Comparison of ENCODE assay signal across 20 cellular contexts in the genomic region with DNA sequence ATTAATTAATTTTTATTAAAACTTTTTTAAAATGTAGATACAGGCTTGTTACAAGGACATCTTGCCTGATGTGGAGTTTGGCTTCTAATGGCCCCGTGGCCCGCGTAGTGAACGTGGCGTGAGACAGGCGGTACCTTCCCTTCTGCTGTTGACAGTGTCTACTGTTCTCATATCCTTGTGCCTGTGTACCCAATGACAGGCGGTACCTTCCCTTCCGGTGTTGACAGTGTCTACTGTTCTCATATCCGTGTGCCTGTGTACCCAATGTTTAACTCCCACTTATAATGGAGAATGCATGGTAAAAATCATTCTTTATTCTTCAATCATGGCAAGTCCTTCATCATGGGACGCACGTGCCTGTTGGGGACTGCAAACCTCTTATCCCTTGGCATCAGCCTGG.
DNase-seq lines count a peak whose midpoint lies in the region; ATAC-seq and TF ChIP-seq lines count a peak whose summit lies in the region.
"Had no signal": no experiment of that assay in that cellular context is flagged by ENCODE, and none has a peak within 500 bp of the region (broad histone marks: within the 10 kb centered on the region; RNA-seq: fewer than 3 reads in every experiment).

No MANE protein-coding gene starts in this region.

- peaks cover 19 to 47% (median 45%) of the 10 kb centered on the region in 3 donors for H3K9me3 Mint-ChIP-seq in T-cell

- intact Hi-C loops in dorsolateral prefrontal cortex (cut with DNase I) = loop anchor here in 1 of 2 donors (2.0 kb wide), 1 partner anchor 88 kb away; no protein-coding TSS in a partner anchor

- H3K4me1 ChIP-seq in neuronal stem cell (ENCODE audit: control insufficient read depth in 2 of 2, insufficient read depth in 1 of 2, low read depth in 1 of 2, low read length in 2 of 2) = peaks cover 4 to 6% of the 10 kb centered on the region in 2 donors
- H3K4me1 ChIP-seq: Caco-2, Peyer's patch had no signal

- DNase-seq in NCI-H748 (lab: John Stamatoyannopoulos, UW; ENCODE audit: unreplicated experiment) (peak; percentile 43), NCI-H748 treated with DMSO at 0.1 percent for 48 hours (lab: John Stamatoyannopoulos, UW) (no peak), dorsolateral prefrontal cortex (peak in 2 of 10 donors; percentile 30 to 45), neuronal stem cell (ENCODE audit: low spot score) (no peak), T-cell (no peak), HT-29 (ENCODE audit: low spot score) (no peak), NCI-H345 treated with DMSO at 0.1 percent for 48 hours (lab: John Stamatoyannopoulos, UW; ENCODE audit: unreplicated experiment) (no peak)
- DNase-seq in activated CD4-positive, CD25-positive, alpha-beta regulatory T cell (lab: John Stamatoyannopoulos, UW) = no peak
- DNase-seq: ACHN; CD4-positive, alpha-beta memory T cell; DMS 273 treated with DMSO at 0.1 percent for 48 hours; DMS79 treated with DMSO at 0.1 percent for 48 hours; NCI-H2029 treated with DMSO at 0.1 percent for 48 hours; NCI-H2171 treated with DMSO at 0.1 percent for 48 hours; NK-92 treated with Interleukin-12 subunit alpha and Interleukin-12 subunit beta, amount 100 ng/mL, for 24 hours; Peyer's patch had no signal

- no peak overlapping the region for H2BK120ac ChIP-seq in neuronal stem cell (ENCODE audit: low read depth, low read length)

- H3K36me3 ChIP-seq in neuronal stem cell (replicated peaks in 1 of 2; ENCODE audit: control insufficient read depth in 2 of 2, insufficient read depth in 2 of 2, low read length in 2 of 2) = no peaks in the 10 kb centered on the region
- H3K36me3 ChIP-seq: BLaER1 treated with 17β-estradiol and CSF1 and Interleukin-3, amounts not matched to agents 10 nM and 100 nM; Peyer's patch had no signal

- H2BK12ac ChIP-seq in neuronal stem cell (ENCODE audit: low read length) = no peak overlapping the region

- H2AK5ac ChIP-seq in neuronal stem cell (ENCODE audit: low read depth, low read length) = no peak overlapping the region

- no peak overlapping the region for H2BK5ac ChIP-seq in neuronal stem cell (ENCODE audit: low read length)

- WGBS in neuronal stem cell (ENCODE audit: extremely low coverage in 2 of 2, insufficient read length in 2 of 2, insufficient replicate concordance in 1 of 2), 2 donors = no CpG with 5 or more reads among the region's 11 CpGs

- peak overlapping the region; percentile 56 for H2AFZ ChIP-seq in neuronal stem cell (ENCODE audit: low read length)

- H3K4me1 Mint-ChIP-seq in T-cell = no peaks in the 10 kb centered on the region
- H3K4me1 Mint-ChIP-seq: CD4-positive, alpha-beta memory T cell had no signal

- no peak overlapping the region for H3K9ac ChIP-seq in neuronal stem cell (ENCODE audit: low read depth, low read length, poor library complexity)
- H3K9ac ChIP-seq: BLaER1 treated with 17β-estradiol and CSF1 and Interleukin-3, amounts not matched to agents 10 nM and 100 nM had no signal

- H3K27me3 ChIP-seq in dorsolateral prefrontal cortex (no peaks in the 10 kb centered on the region), neuronal stem cell (ENCODE audit: control insufficient read depth in 3 of 3, insufficient read depth in 3 of 3, low read depth in 1 of 3, low read length in 3 of 3) (no peaks in the 10 kb centered on the region)
- H3K27me3 ChIP-seq: BLaER1 treated with 17β-estradiol and CSF1 and Interleukin-3, amounts not matched to agents 10 nM and 100 nM; Peyer's patch had no signal

- H3K9me3 ChIP-seq in neuronal stem cell (replicated peaks in 1 of 2; ENCODE audit: control insufficient read depth in 2 of 2, insufficient read depth in 1 of 2, low read depth in 1 of 2, low read length in 2 of 2) = peaks cover 14 to 18% of the 10 kb centered on the region in 2 donors
- H3K9me3 ChIP-seq: BLaER1 treated with 17β-estradiol and CSF1 and Interleukin-3, amounts not matched to agents 10 nM and 100 nM had no signal

- H3K4me3 Mint-ChIP-seq in T-cell = no peak overlapping the region
- H3K4me3 Mint-ChIP-seq: CD4-positive, alpha-beta memory T cell; IgD-negative memory B cell had no signal

- H4K8ac ChIP-seq in neuronal stem cell (ENCODE audit: low read depth, low read length) = no peak overlapping the region

- H4K91ac ChIP-seq in neuronal stem cell (ENCODE audit: low read depth, low read length, poor library complexity) = no peak overlapping the region

- H3K27ac ChIP-seq in dorsolateral prefrontal cortex = peak overlapping the region; percentile 55 to 94 (median 81)
- H3K27ac ChIP-seq in neuronal stem cell (replicated peaks; ENCODE audit: low read length) = peak overlapping the region; percentile 62
- H3K27ac ChIP-seq: 22Rv1; BLaER1 treated with 17β-estradiol and CSF1 and Interleukin-3, amounts not matched to agents 10 nM and 100 nM; Peyer's patch had no signal

- POLR2A ChIA-PET in T-cell (lab: Charles Lee) = no interaction called here

- H3K79me1 ChIP-seq in neuronal stem cell (ENCODE audit: low read depth, low read length) = no peaks in the 10 kb centered on the region

- no peak for ATAC-seq in T-cell (replicated peaks in 1 of 4)

- no peak overlapping the region for H3K4me2 ChIP-seq in neuronal stem cell (ENCODE audit: insufficient read depth, low read length, poor library complexity, severe bottlenecking)

- no peak overlapping the region for H3K14ac ChIP-seq in neuronal stem cell (ENCODE audit: low read length)

- H2BK15ac ChIP-seq in neuronal stem cell (ENCODE audit: low read length) = no peak overlapping the region

- TF ChIP-seq CTCF in dorsolateral prefrontal cortex (IDR thresholded peaks at IDR 0.05 in 54 of 56, conservative IDR thresholded peaks at IDR 0.05 in 2 of 56; ENCODE audit: low read depth in 1 of 56, partially characterized antibody in 56 of 56) = no peak

- no peaks in the 10 kb centered on the region for H3K27me3 Mint-ChIP-seq in T-cell
- H3K27me3 Mint-ChIP-seq: CD4-positive, alpha-beta memory T cell; IgD-negative memory B cell had no signal

- H3K27ac Mint-ChIP-seq in T-cell = no peak overlapping the region

- H3K4ac ChIP-seq in neuronal stem cell (ENCODE audit: low read length) = no peak overlapping the region

- CTCF ChIA-PET in T-cell (lab: Charles Lee) = no interaction called here

- H3K23ac ChIP-seq in neuronal stem cell (ENCODE audit: low read depth, low read length, poor library complexity) = no peak overlapping the region

- peak overlapping the region in 36 of 59 donors; percentile 1 to 49 (median 26) for H3K4me3 ChIP-seq in dorsolateral prefrontal cortex
- no peak overlapping the region for H3K4me3 ChIP-seq in neuronal stem cell (ENCODE audit: low read length in 2 of 2)
- H3K4me3 ChIP-seq: BLaER1 treated with 17β-estradiol and CSF1 and Interleukin-3, amounts not matched to agents 10 nM and 100 nM; Peyer's patch had no signal

- H3K18ac ChIP-seq in neuronal stem cell (ENCODE audit: low read length) = peak overlapping the region; percentile 7

- H3K36me3 Mint-ChIP-seq in T-cell = peaks cover 3% of the 10 kb centered on the region

Comparison
In these comparisons a context has a peak if more than half of its experiments do, and no peak if none do; other contexts are left out.
1. H3K4me3 ChIP-seq: peak in dorsolateral prefrontal cortex (36 of 59); none in neuronal stem cell (0 of 2).